In the genomic region with DNA sequence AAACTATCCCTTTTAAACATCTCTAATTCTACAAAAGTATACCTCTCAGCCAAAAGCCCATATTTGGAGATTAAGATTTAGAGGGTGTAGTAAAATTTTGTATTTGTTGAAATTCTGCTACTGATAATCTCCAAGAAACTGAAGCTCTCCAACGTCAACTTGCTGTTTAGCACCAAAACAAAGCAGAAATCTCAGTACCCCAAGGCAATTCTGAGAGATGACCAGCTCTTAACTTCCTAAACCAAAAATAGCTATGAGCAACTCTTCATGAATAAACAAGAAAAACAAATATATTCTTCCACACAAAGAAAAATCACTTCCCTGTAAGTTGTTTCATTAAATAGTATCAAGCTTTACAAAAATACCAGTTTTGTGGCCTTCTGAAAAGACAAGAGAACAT, we compare ENCODE assay signal across 33 cellular contexts. TPM values are rescaled to one million over a fixed set of nuclear protein-coding genes. Genes with fewer than 3 reads are reported as not detected.
A peak's percentile ranks its signal among the peaks of the same experiment; 100 is the strongest.
DNase-seq lines count a peak whose midpoint lies in the region; ATAC-seq and TF ChIP-seq lines count a peak whose summit lies in the region.
"Had no signal": no experiment of that assay in that cellular context is flagged by ENCODE, and none has a peak within 500 bp of the region (broad histone marks: within the 10 kb centered on the region; RNA-seq: fewer than 3 reads in every experiment).

No MANE protein-coding gene starts in this region.

- H3K4me1 Mint-ChIP-seq in activated naive CD8-positive, alpha-beta T cell (ENCODE audit: low read depth): peaks cover 55% of the 10 kb centered on the region
- peaks cover 63% of the 10 kb centered on the region for H3K4me1 Mint-ChIP-seq in activated naive CD8-positive, alpha-beta T cell treated with anti-CD3 and anti-CD28 coated beads, Interleukin-2, amount 50 U/mL, for 24 hours
- H3K4me1 Mint-ChIP-seq in stimulated activated memory B cell treated with anti-CD40 and anti-IgM and Interleukin-4, amounts not matched to agents 10 μg/mL and 1 μg/mL and 100 μg/mL, for 72 hours: peaks cover 72% of the 10 kb centered on the region
- peaks cover 45% of the 10 kb centered on the region for H3K4me1 Mint-ChIP-seq in CD8-positive, alpha-beta T cell (ENCODE audit: low read depth)

- DNase-seq in activated naive CD8-positive, alpha-beta T cell treated with anti-CD3 and anti-CD28 coated beads, Interleukin-2, amount 50 U/mL, for 24 hours: no peak
- DNase-seq in fibroblast of villous mesenchyme (ENCODE audit: low read depth) (peak; percentile 66), DMS153 treated with DMSO at 0.1 percent for 48 hours (lab: John Stamatoyannopoulos, UW; ENCODE audit: unreplicated experiment) (no peak), NCI-H146 (lab: John Stamatoyannopoulos, UW) (no peak)
- no peak for DNase-seq in CD8-positive, alpha-beta T cell
- DNase-seq: 8988T; activated CD4-positive, alpha-beta memory T cell treated with anti-CD3 and anti-CD28 coated beads, Interleukin-2, amount 10 ng/mL, durations not matched to agents 7 days and 5 days; activated CD8-positive, alpha-beta memory T cell treated with anti-CD3 and anti-CD28 coated beads, Interleukin-2, amount 50 U/mL, for 48 hours; activated naive CD4-positive, alpha-beta T cell treated with anti-CD3 and anti-CD28 coated beads, Interleukin-2, amount 10 ng/mL, durations not matched to agents 7 days and 5 days; amygdala; Caco-2; DMS79; GDM1; left cardiac atrium; mammary epithelial cell; NCI-H1092; NCI-H187 treated with DMSO at 0.1 percent for 48 hours; NCI-H2171 treated with DMSO at 0.1 percent for 48 hours; NCI-H510A treated with DMSO at 0.1 percent for 48 hours; NK-92 treated with Interleukin-12 subunit alpha and Interleukin-12 subunit beta, amount 100 ng/mL, for 24 hours; T-helper 2 cell; testis had no signal

- H3K27me3 ChIP-seq in SU-DHL-6 (ENCODE audit: low read length): no peaks in the 10 kb centered on the region
- no peaks in the 10 kb centered on the region for H3K27me3 ChIP-seq in CD8-positive, alpha-beta T cell (ENCODE audit: insufficient read depth, low read length)
- H3K27me3 ChIP-seq: gastroesophageal sphincter, hepatocyte, testis had no signal

- POLR2A ChIA-PET in CD8-positive, alpha-beta T cell (lab: Charles Lee): interaction anchor here (0.8 kb wide), 1 partner anchor 13 kb away, joined by 4 read pairs; no protein-coding TSS in a partner anchor

- TF ChIP-seq CTCF in SU-DHL-6 (IDR thresholded peaks at IDR 0.05; ENCODE audit: insufficient read depth, low read length, poor library complexity, severe bottlenecking) (no peak), fibroblast of villous mesenchyme (IDR thresholded peaks at IDR 0.05; ENCODE audit: insufficient read depth, low read depth, low read length) (no peak)
- no peak for TF ChIP-seq CTCF in CD8-positive, alpha-beta T cell (IDR thresholded peaks at IDR 0.05)

- intact Hi-C loops in CD8-positive, alpha-beta T cell (cut with DNase I, micrococcal nuclease): no loop called here

- no peak overlapping the region for H3K4me3 Mint-ChIP-seq in activated naive CD8-positive, alpha-beta T cell
- no peak overlapping the region for H3K4me3 Mint-ChIP-seq in activated naive CD8-positive, alpha-beta T cell treated with anti-CD3 and anti-CD28 coated beads, Interleukin-2, amount 50 U/mL, for 24 hours
- H3K4me3 Mint-ChIP-seq in stimulated activated memory B cell treated with anti-CD40 and anti-IgM and Interleukin-4, amounts not matched to agents 10 μg/mL and 1 μg/mL and 100 μg/mL, for 72 hours: no peak overlapping the region
- no peak overlapping the region for H3K4me3 Mint-ChIP-seq in CD8-positive, alpha-beta T cell
- H3K4me3 Mint-ChIP-seq: activated CD4-positive, alpha-beta memory T cell treated with anti-CD3 and anti-CD28 coated beads, Interleukin-2, amount 10 ng/mL, durations not matched to agents 7 days and 5 days; activated naive CD4-positive, alpha-beta T cell treated with anti-CD3 and anti-CD28 coated beads, Interleukin-2, amount 10 ng/mL, durations not matched to agents 7 days and 5 days; stimulated activated naive CD8-positive, alpha-beta T cell treated with anti-CD3 and anti-CD28 coated beads, Interleukin-15, Interleukin-2, amounts not matched to agents 100 ng/mL and 50 ng/mL, for 24 hours had no signal

- H3K4me3 ChIP-seq in SU-DHL-6 (ENCODE audit: insufficient read depth, low read length, poor library complexity, severe bottlenecking): peak overlapping the region; percentile 44
- no peak overlapping the region for H3K4me3 ChIP-seq in fibroblast of villous mesenchyme (ENCODE audit: low read depth, low read length)
- H3K4me3 ChIP-seq in CD8-positive, alpha-beta T cell (ENCODE audit: low read depth, low read length): no peak overlapping the region
- H3K4me3 ChIP-seq: gastroesophageal sphincter, hepatocyte, K562, skin epidermis, testis had no signal

- CTCF ChIA-PET in CD8-positive, alpha-beta T cell (lab: Charles Lee): interaction anchor here (0.9 to 1.2 kb wide), 4 partner anchors 12 to 574 kb away, joined by 3 read pairs; no protein-coding TSS in a partner anchor

- peak overlapping the region; percentile 51 for H3K9ac ChIP-seq in SU-DHL-6 (ENCODE audit: low read length)
- H3K9ac ChIP-seq: parathyroid adenoma had no signal

- H3K4me2 ChIP-seq in SU-DHL-6 (ENCODE audit: low read depth, low read length, poor library complexity, severe bottlenecking): peak overlapping the region; percentile 92
- H3K4me2 ChIP-seq: hepatocyte had no signal

- H3K27ac ChIP-seq in SU-DHL-6 (ENCODE audit: low read depth, low read length): peak overlapping the region; percentile 92
- no peak overlapping the region for H3K27ac ChIP-seq in CD8-positive, alpha-beta T cell (ENCODE audit: low read depth, low read length)
- H3K27ac ChIP-seq: C4-2B, gastroesophageal sphincter, hepatocyte, parathyroid adenoma, skin epidermis, testis had no signal

- no peak overlapping the region for H2AFZ ChIP-seq in SU-DHL-6 (ENCODE audit: low read depth, low read length, severe bottlenecking)
- H2AFZ ChIP-seq: hepatocyte, parathyroid adenoma had no signal

- no peak for ATAC-seq in activated naive CD8-positive, alpha-beta T cell treated with anti-CD3 and anti-CD28 coated beads, Interleukin-2, amount 50 U/mL, for 24 hours
- no peak for ATAC-seq in stimulated activated memory B cell treated with anti-CD40 and anti-IgM and Interleukin-4, amounts not matched to agents 10 μg/mL and 1 μg/mL and 100 μg/mL, for 72 hours
- ATAC-seq in CD8-positive, alpha-beta T cell: no peak
- ATAC-seq: gastroesophageal sphincter, K562, left cardiac atrium, SK-N-SH treated with all-trans-retinoic acid at 6 μM for 48 hours had no signal

- peaks cover 13% of the 10 kb centered on the region; the same call in 1 of the 2 replicates for H4K20me1 ChIP-seq in SU-DHL-6 (ENCODE audit: low read depth, low read length)

- H3K9me2 ChIP-seq in SU-DHL-6 (replicated peaks; ENCODE audit: insufficient read depth, low read length): no peaks in the 10 kb centered on the region

- H3K27ac Mint-ChIP-seq in activated naive CD8-positive, alpha-beta T cell: peak overlapping the region; percentile 23
- no peak overlapping the region for H3K27ac Mint-ChIP-seq in activated naive CD8-positive, alpha-beta T cell treated with anti-CD3 and anti-CD28 coated beads, Interleukin-2, amount 50 U/mL, for 24 hours
- H3K27ac Mint-ChIP-seq in stimulated activated memory B cell treated with anti-CD40 and anti-IgM and Interleukin-4, amounts not matched to agents 10 μg/mL and 1 μg/mL and 100 μg/mL, for 72 hours: peak overlapping the region; percentile 46
- H3K27ac Mint-ChIP-seq in CD8-positive, alpha-beta T cell: no peak overlapping the region
- H3K27ac Mint-ChIP-seq: activated CD4-positive, alpha-beta memory T cell treated with anti-CD3 and anti-CD28 coated beads, Interleukin-2, amount 10 ng/mL, durations not matched to agents 7 days and 5 days; activated naive CD4-positive, alpha-beta T cell treated with anti-CD3 and anti-CD28 coated beads, Interleukin-2, amount 10 ng/mL, durations not matched to agents 7 days and 5 days; stimulated activated naive CD8-positive, alpha-beta T cell treated with anti-CD3 and anti-CD28 coated beads, Interleukin-15, Interleukin-2, amounts not matched to agents 100 ng/mL and 50 ng/mL, for 24 hours had no signal

- H3K9me3 Mint-ChIP-seq in activated naive CD8-positive, alpha-beta T cell (ENCODE audit: low read depth): peaks cover 8% of the 10 kb centered on the region
- peaks cover 27% of the 10 kb centered on the region for H3K9me3 Mint-ChIP-seq in activated naive CD8-positive, alpha-beta T cell treated with anti-CD3 and anti-CD28 coated beads, Interleukin-2, amount 50 U/mL, for 24 hours
- peaks cover 3% of the 10 kb centered on the region for H3K9me3 Mint-ChIP-seq in stimulated activated memory B cell treated with anti-CD40 and anti-IgM and Interleukin-4, amounts not matched to agents 10 μg/mL and 1 μg/mL and 100 μg/mL, for 72 hours
- peaks cover 10% of the 10 kb centered on the region for H3K9me3 Mint-ChIP-seq in CD8-positive, alpha-beta T cell

- peaks cover 14% of the 10 kb centered on the region; the same call in 1 of the 2 replicates for H3K9me3 ChIP-seq in SU-DHL-6 (ENCODE audit: insufficient read depth, low read length)
- H3K9me3 ChIP-seq in CD8-positive, alpha-beta T cell (ENCODE audit: low read length): peaks cover 3% of the 10 kb centered on the region
- H3K9me3 ChIP-seq: gastroesophageal sphincter, testis had no signal

- H3K27me3 Mint-ChIP-seq in activated naive CD8-positive, alpha-beta T cell: no peaks in the 10 kb centered on the region
- no peaks in the 10 kb centered on the region for H3K27me3 Mint-ChIP-seq in activated naive CD8-positive, alpha-beta T cell treated with anti-CD3 and anti-CD28 coated beads, Interleukin-2, amount 50 U/mL, for 24 hours
- H3K27me3 Mint-ChIP-seq in stimulated activated memory B cell treated with anti-CD40 and anti-IgM and Interleukin-4, amounts not matched to agents 10 μg/mL and 1 μg/mL and 100 μg/mL, for 72 hours: no peaks in the 10 kb centered on the region
- H3K27me3 Mint-ChIP-seq in CD8-positive, alpha-beta T cell (ENCODE audit: low read depth): no peaks in the 10 kb centered on the region
- H3K27me3 Mint-ChIP-seq: activated CD4-positive, alpha-beta memory T cell treated with anti-CD3 and anti-CD28 coated beads, Interleukin-2, amount 10 ng/mL, durations not matched to agents 7 days and 5 days; activated naive CD4-positive, alpha-beta T cell treated with anti-CD3 and anti-CD28 coated beads, Interleukin-2, amount 10 ng/mL, durations not matched to agents 7 days and 5 days; stimulated activated naive CD8-positive, alpha-beta T cell treated with anti-CD3 and anti-CD28 coated beads, Interleukin-15, Interleukin-2, amounts not matched to agents 100 ng/mL and 50 ng/mL, for 24 hours had no signal

- peaks cover 100% of the 10 kb centered on the region for H3K79me2 ChIP-seq in SU-DHL-6 (ENCODE audit: insufficient read depth, low read length)

- H3K36me3 Mint-ChIP-seq in activated naive CD8-positive, alpha-beta T cell: peaks cover 23% of the 10 kb centered on the region
- peaks cover 53% of the 10 kb centered on the region for H3K36me3 Mint-ChIP-seq in activated naive CD8-positive, alpha-beta T cell treated with anti-CD3 and anti-CD28 coated beads, Interleukin-2, amount 50 U/mL, for 24 hours (ENCODE audit: low read depth)
- H3K36me3 Mint-ChIP-seq in stimulated activated memory B cell treated with anti-CD40 and anti-IgM and Interleukin-4, amounts not matched to agents 10 μg/mL and 1 μg/mL and 100 μg/mL, for 72 hours: peaks cover 48% of the 10 kb centered on the region
- H3K36me3 Mint-ChIP-seq in CD8-positive, alpha-beta T cell: peaks cover 9% of the 10 kb centered on the region

- no peaks in the 10 kb centered on the region for H3K4me1 ChIP-seq in CD8-positive, alpha-beta T cell (ENCODE audit: insufficient read depth, low read length)
- H3K4me1 ChIP-seq: Caco-2, gastroesophageal sphincter, parathyroid adenoma, testis had no signal

- peaks cover 31% of the 10 kb centered on the region for H3K36me3 ChIP-seq in SU-DHL-6 (ENCODE audit: low read length)
- H3K36me3 ChIP-seq in CD8-positive, alpha-beta T cell (ENCODE audit: insufficient read depth, low read length): no peaks in the 10 kb centered on the region
- H3K36me3 ChIP-seq: gastroesophageal sphincter had no signal

- peaks cover 97% of the 10 kb centered on the region for H3F3A ChIP-seq in SU-DHL-6 (ENCODE audit: insufficient read depth)

RNA-seq across cellular contexts. Expression of gene RRAS2, which starts 13.3 kb away (rescaled TPM):
- total RNA-seq in fibroblast of villous mesenchyme: 73.8 and 138 TPM in 2 replicates
- 10 to 100 TPM; 38.5 to 40.6 TPM for total RNA-seq in CD8-positive, alpha-beta T cell

Comparison
In these comparisons a context has a peak if more than half of its experiments do, and no peak if none do; other contexts are left out.
1. H3K27ac Mint-ChIP-seq: peak in activated naive CD8-positive, alpha-beta T cell (single experiment) and stimulated activated memory B cell treated with anti-CD40 and anti-IgM and Interleukin-4, amounts not matched to agents 10 μg/mL and 1 μg/mL and 100 μg/mL, for 72 hours (single experiment); none in activated naive CD8-positive, alpha-beta T cell treated with anti-CD3 and anti-CD28 coated beads, Interleukin-2, amount 50 U/mL, for 24 hours (single experiment) and CD8-positive, alpha-beta T cell (single experiment).